7 cellular contexts compared by ENCODE assay signal in the genomic region with DNA sequence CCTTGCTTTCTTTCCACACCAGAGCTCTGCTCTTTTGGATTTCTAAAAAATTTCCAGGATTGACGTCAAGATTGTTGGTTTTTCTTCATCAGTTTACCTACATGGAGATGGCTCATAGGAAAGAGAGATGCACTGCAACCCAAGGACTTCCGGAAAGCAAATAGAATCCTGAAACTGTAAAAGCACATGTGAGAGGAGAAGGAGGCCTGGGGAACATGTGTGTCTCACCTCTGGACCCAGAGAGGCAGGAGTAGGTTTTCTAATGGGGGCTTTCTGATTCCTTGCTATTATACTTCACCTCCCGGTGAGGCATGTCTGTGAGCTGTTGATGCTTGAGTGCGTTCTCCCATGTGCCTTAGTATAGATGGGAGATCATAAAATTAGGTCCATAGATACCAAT.
"Had no signal": no experiment of that assay in that cellular context is flagged by ENCODE, and none has a peak within 500 bp of the region (broad histone marks: within the 10 kb centered on the region; RNA-seq: fewer than 3 reads in every experiment).

No MANE protein-coding gene starts in this region.

- H3K9ac ChIP-seq: KMS-11 had no signal

- H3K4me3 ChIP-seq: K562 had no signal

- H3K27ac ChIP-seq: HL-60, KMS-11 had no signal

- FAIRE-seq: HTR-8/SVneo, K562 had no signal

- ATAC-seq: K562 had no signal

- H3K4me2 ChIP-seq: KMS-11 had no signal

- DNase-seq: IMR-90, KBM-7, KG1 had no signal
